21 cellular contexts compared by ENCODE assay signal in the genomic region with DNA sequence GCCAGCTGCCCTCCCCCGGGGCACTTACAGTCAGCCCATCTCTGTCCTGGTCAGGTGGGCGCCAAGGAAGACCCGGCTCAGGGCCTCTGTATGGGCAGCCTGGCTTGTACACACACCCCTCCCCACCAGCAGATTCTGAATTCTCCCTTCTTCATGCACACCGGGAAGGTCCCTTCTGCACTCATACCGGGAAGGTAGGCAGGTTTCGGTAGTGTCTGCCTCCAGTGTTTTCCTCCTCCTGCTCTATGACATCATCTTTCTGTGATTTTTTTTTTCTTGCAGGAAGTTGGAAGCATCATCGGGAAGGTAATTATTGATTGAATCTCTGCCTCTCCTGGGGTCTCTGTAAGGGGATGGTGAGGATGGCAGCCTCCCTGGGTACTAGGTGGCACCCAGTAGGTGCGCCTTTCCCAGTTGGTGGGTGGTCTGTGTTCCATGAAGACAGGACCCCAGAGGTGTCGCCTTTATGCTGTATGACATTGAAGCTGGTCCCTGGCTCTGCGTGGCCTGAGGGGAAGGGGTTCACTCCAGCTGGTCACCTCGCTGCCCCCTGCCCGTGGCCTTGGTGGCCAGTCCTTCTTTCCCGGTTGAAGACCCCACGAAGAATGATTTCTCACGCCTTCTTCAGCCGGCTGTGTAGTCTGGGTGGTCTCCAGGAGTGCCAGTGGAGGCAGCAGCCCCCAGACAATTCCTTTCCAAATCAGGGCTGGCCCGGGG.
"Had no signal": no experiment of that assay in that cellular context is flagged by ENCODE, and none has a peak within 500 bp of the region (broad histone marks: within the 10 kb centered on the region; RNA-seq: fewer than 3 reads in every experiment).

No MANE protein-coding gene starts in this region.

- H3K4me3 Mint-ChIP-seq: activated naive CD8-positive, alpha-beta T cell treated with anti-CD3 and anti-CD28 coated beads for 36 hours; activated T-cell treated with anti-CD3 and anti-CD28 coated beads, Interleukin-2, amount 50 U/mL, for 4 hours; dendritic cell treated with granulocyte-macrophage colony-stimulating factor and Interleukin-4, amounts not matched to agents 40 ng/mL and 50 ng/mL, for 4 days; memory B cell; neural crest cell; T-cell; T-helper 2 cell treated with Interferon-gamma antibody and Interleukin-4, amounts not matched to agents 5 μg/mL and 100 μg/mL, for 36 hours had no signal

- H3K27me3 ChIP-seq: heart right ventricle, left lung, sigmoid colon, testis, upper lobe of left lung had no signal

- H3K27ac Mint-ChIP-seq: activated naive CD8-positive, alpha-beta T cell treated with anti-CD3 and anti-CD28 coated beads for 36 hours; dendritic cell treated with granulocyte-macrophage colony-stimulating factor and Interleukin-4, amounts not matched to agents 40 ng/mL and 50 ng/mL, for 4 days; memory B cell; T-cell; T-helper 2 cell treated with Interferon-gamma antibody and Interleukin-4, amounts not matched to agents 5 μg/mL and 100 μg/mL, for 36 hours had no signal

- H3K4me3 ChIP-seq: heart right ventricle, left lung, sigmoid colon, testis, upper lobe of left lung had no signal

- H3K4me1 ChIP-seq: left lung, upper lobe of left lung had no signal

- H3K9me3 ChIP-seq: heart right ventricle, left lung, sigmoid colon, testis, upper lobe of left lung had no signal

- H3K36me3 ChIP-seq: heart right ventricle, left lung, upper lobe of left lung, WERI-Rb-1 had no signal

- H3K4me1 Mint-ChIP-seq: activated naive CD8-positive, alpha-beta T cell treated with anti-CD3 and anti-CD28 coated beads for 36 hours had no signal

- DNase-seq: activated CD4-positive, CD25-positive, alpha-beta regulatory T cell treated with anti-CD3 and anti-CD28 coated beads, Interleukin-2, amount 50 U/mL, for 72 hours; activated CD8-positive, alpha-beta memory T cell treated with anti-CD3 and anti-CD28 coated beads, Interleukin-2, amount 50 U/mL, for 48 hours; activated naive CD4-positive, alpha-beta T cell treated with Interleukin-2 at 50 U/mL for 16 hours; activated naive CD8-positive, alpha-beta T cell treated with anti-CD3 and anti-CD28 coated beads for 36 hours; activated T-cell treated with anti-CD3 and anti-CD28 coated beads, Interleukin-2, amount 50 U/mL, for 4 hours; effector CD8-positive, alpha-beta T cell; erythroblast; foreskin fibroblast; heart right ventricle; sigmoid colon; stimulated activated CD4-positive, alpha-beta T cell treated with anti-CD3 and anti-CD28 coated beads, Interleukin-4, amount 100 ng/mL, for 1 hour; stimulated activated naive CD4-positive, alpha-beta T cell; T-cell; testis; WERI-Rb-1 had no signal

- H3K9me3 Mint-ChIP-seq: activated naive CD8-positive, alpha-beta T cell treated with anti-CD3 and anti-CD28 coated beads for 36 hours; activated T-cell treated with anti-CD3 and anti-CD28 coated beads, Interleukin-2, amount 50 U/mL, for 4 hours; dendritic cell treated with granulocyte-macrophage colony-stimulating factor and Interleukin-4, amounts not matched to agents 40 ng/mL and 50 ng/mL, for 4 days; memory B cell; neural crest cell; T-cell; T-helper 2 cell treated with Interferon-gamma antibody and Interleukin-4, amounts not matched to agents 5 μg/mL and 100 μg/mL, for 36 hours had no signal

- H3K27me3 Mint-ChIP-seq: activated naive CD8-positive, alpha-beta T cell treated with anti-CD3 and anti-CD28 coated beads for 36 hours; dendritic cell treated with granulocyte-macrophage colony-stimulating factor and Interleukin-4, amounts not matched to agents 40 ng/mL and 50 ng/mL, for 4 days; memory B cell; T-cell had no signal

- H3K36me3 Mint-ChIP-seq: activated naive CD8-positive, alpha-beta T cell treated with anti-CD3 and anti-CD28 coated beads for 36 hours had no signal

- H3K27ac ChIP-seq: heart right ventricle, left lung, sigmoid colon, testis, upper lobe of left lung, WERI-Rb-1 had no signal
